ENCODE assay signal across 1 cellular context in the genomic region with DNA sequence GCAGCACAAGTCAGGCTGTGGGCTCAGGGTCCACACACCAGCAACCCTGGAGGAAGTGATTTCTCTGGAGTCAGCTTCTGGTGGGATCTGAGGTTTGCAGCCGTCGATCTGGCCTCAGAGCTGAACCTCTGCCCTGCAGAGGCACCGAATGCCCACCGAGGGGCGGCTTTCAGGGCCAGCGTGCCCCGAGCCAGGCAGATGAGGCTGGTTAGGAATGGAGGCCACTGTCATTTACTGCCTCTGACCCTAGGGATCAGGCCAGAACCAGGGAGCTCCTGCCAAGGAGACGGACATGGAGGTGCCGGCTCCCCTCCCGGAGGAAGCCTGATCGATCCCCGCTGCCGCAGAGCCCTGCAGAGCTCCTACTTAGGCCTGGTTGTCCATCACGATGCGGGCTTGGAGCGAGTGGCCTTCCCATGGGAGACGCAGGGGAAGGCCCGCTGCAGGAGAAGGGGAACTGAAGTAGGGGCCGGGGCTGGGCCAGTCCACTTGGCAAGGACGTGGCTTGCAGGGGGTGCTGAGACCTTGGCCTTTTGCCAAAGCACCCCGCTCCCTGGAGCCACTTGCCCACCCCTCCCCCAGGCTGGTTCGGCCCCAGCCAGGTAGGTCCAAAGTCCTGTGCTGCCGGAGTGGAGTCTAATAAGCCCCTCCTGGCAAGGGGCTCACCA.
TF ChIP-seq lines count a peak whose summit lies in the region.

No MANE protein-coding gene starts in this region.

TF ChIP-seq in HepG2, 621 proteins besides CTCF, POLR2A, EP300 and RAD21 (continued from another document):
- TF ChIP-seq, protein P1, sequence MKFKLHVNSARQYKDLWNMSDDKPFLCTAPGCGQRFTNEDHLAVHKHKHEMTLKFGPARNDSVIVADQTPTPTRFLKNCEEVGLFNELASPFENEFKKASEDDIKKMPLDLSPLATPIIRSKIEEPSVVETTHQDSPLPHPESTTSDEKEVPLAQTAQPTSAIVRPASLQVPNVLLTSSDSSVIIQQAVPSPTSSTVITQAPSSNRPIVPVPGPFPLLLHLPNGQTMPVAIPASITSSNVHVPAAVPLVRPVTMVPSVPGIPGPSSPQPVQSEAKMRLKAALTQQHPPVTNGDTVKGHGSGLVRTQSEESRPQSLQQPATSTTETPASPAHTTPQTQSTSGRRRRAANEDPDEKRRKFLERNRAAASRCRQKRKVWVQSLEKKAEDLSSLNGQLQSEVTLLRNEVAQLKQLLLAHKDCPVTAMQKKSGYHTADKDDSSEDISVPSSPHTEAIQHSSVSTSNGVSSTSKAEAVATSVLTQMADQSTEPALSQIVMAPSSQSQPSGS (CRISPR knock-in tag; IDR thresholded peaks at IDR 0.05): no peak
- TF ChIP-seq ZSCAN9 (CRISPR knock-in tag; IDR thresholded peaks at IDR 0.05; ENCODE audit: borderline replicate concordance) (no peak), ZBTB21 (CRISPR knock-in tag; IDR thresholded peaks at IDR 0.05) (no peak), SP140L (CRISPR knock-in tag; IDR thresholded peaks at IDR 0.05; ENCODE audit: borderline replicate concordance) (no peak), ZNF331 (CRISPR knock-in tag; IDR thresholded peaks at IDR 0.05) (no peak), HDAC2 (CRISPR knock-in tag; IDR thresholded peaks at IDR 0.05) (no peak), BORCS8-MEF2B (CRISPR knock-in tag; IDR thresholded peaks at IDR 0.05) (no peak), ELF4 (CRISPR knock-in tag; IDR thresholded peaks at IDR 0.05; ENCODE audit: borderline replicate concordance) (no peak), NCOA1 (CRISPR knock-in tag; IDR thresholded peaks at IDR 0.05) (no peak), YEATS4 (CRISPR knock-in tag; IDR thresholded peaks at IDR 0.05; ENCODE audit: borderline replicate concordance) (peak; percentile 32; the same call in 1 of the 2 replicates), ZNF282 (IDR thresholded peaks at IDR 0.05; ENCODE audit: partially characterized antibody) (no peak), ZBTB20 (CRISPR knock-in tag; IDR thresholded peaks at IDR 0.05; ENCODE audit: borderline replicate concordance, low read depth) (no peak), ZFYVE20 (CRISPR knock-in tag; IDR thresholded peaks at IDR 0.05; ENCODE audit: borderline replicate concordance, low read depth) (no peak), RAD51 (IDR thresholded peaks at IDR 0.05; ENCODE audit: borderline replicate concordance) (no peak), PHF8 (CRISPR knock-in tag; IDR thresholded peaks at IDR 0.05) (0 out of 2 replicates have a peak, but pooled peaks have one; percentile 17), ELF3 (CRISPR knock-in tag; IDR thresholded peaks at IDR 0.05) (no peak), HOXD1 (CRISPR knock-in tag; IDR thresholded peaks at IDR 0.05) (no peak), MED1 (CRISPR knock-in tag; IDR thresholded peaks at IDR 0.05) (no peak), RBAK (CRISPR knock-in tag; IDR thresholded peaks at IDR 0.05) (no peak), NPAS2 (CRISPR knock-in tag; IDR thresholded peaks at IDR 0.05; ENCODE audit: borderline replicate concordance) (no peak), ZNF546 (CRISPR knock-in tag; conservative IDR thresholded peaks at IDR 0.05) (0 out of 2 replicates have a peak, but pooled peaks have one; percentile 12), TBX3 (IDR thresholded peaks at IDR 0.05; ENCODE audit: borderline replicate concordance) (no peak), NFKBIZ (CRISPR knock-in tag; IDR thresholded peaks at IDR 0.05) (no peak), ATAD3A (CRISPR knock-in tag; IDR thresholded peaks at IDR 0.05) (no peak), CCDC6 (CRISPR knock-in tag; IDR thresholded peaks at IDR 0.05) (no peak)
- TF ChIP-seq, protein P2, sequence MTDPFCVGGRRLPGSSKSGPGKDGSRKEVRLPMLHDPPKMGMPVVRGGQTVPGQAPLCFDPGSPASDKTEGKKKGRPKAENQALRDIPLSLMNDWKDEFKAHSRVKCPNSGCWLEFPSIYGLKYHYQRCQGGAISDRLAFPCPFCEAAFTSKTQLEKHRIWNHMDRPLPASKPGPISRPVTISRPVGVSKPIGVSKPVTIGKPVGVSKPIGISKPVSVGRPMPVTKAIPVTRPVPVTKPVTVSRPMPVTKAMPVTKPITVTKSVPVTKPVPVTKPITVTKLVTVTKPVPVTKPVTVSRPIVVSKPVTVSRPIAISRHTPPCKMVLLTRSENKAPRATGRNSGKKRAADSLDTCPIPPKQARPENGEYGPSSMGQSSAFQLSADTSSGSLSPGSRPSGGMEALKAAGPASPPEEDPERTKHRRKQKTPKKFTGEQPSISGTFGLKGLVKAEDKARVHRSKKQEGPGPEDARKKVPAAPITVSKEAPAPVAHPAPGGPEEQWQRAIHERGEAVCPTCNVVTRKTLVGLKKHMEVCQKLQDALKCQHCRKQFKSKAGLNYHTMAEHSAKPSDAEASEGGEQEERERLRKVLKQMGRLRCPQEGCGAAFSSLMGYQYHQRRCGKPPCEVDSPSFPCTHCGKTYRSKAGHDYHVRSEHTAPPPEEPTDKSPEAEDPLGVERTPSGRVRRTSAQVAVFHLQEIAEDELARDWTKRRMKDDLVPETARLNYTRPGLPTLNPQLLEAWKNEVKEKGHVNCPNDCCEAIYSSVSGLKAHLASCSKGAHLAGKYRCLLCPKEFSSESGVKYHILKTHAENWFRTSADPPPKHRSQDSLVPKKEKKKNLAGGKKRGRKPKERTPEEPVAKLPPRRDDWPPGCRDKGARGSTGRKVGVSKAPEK (CRISPR knock-in tag; IDR thresholded peaks at IDR 0.05; ENCODE audit: borderline replicate concordance): no peak
- TF ChIP-seq, protein P3, sequence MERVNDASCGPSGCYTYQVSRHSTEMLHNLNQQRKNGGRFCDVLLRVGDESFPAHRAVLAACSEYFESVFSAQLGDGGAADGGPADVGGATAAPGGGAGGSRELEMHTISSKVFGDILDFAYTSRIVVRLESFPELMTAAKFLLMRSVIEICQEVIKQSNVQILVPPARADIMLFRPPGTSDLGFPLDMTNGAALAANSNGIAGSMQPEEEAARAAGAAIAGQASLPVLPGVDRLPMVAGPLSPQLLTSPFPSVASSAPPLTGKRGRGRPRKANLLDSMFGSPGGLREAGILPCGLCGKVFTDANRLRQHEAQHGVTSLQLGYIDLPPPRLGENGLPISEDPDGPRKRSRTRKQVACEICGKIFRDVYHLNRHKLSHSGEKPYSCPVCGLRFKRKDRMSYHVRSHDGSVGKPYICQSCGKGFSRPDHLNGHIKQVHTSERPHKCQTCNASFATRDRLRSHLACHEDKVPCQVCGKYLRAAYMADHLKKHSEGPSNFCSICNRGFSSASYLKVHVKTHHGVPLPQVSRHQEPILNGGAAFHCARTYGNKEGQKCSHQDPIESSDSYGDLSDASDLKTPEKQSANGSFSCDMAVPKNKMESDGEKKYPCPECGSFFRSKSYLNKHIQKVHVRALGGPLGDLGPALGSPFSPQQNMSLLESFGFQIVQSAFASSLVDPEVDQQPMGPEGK (CRISPR knock-in tag; IDR thresholded peaks at IDR 0.05): peak; percentile 30; the same call in 1 of the 2 replicates
- TF ChIP-seq, protein P4, sequence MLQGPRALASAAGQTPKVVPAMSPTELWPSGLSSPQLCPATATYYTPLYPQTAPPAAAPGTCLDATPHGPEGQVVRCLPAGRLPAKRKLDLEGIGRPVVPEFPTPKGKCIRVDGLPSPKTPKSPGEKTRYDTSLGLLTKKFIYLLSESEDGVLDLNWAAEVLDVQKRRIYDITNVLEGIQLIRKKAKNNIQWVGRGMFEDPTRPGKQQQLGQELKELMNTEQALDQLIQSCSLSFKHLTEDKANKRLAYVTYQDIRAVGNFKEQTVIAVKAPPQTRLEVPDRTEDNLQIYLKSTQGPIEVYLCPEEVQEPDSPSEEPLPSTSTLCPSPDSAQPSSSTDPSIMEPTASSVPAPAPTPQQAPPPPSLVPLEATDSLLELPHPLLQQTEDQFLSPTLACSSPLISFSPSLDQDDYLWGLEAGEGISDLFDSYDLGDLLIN (CRISPR knock-in tag; IDR thresholded peaks at IDR 0.05; ENCODE audit: borderline replicate concordance): no peak
- TF ChIP-seq, protein P5, sequence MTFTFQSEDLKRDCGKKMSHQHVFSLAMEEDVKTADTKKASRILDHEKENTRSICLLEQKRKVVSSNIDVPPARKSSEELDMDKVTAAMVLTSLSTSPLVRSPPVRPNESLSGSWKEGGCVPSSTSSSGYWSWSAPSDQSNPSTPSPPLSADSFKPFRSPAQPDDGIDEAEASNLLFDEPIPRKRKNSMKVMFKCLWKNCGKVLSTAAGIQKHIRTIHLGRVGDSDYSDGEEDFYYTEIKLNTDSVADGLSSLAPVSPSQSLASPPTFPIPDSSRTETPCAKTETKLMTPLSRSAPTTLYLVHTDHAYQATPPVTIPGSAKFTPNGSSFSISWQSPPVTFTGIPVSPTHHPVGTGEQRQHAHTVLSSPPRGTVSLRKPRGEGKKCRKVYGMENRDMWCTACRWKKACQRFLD (CRISPR knock-in tag; IDR thresholded peaks at IDR 0.05; ENCODE audit: borderline replicate concordance): no peak
- TF ChIP-seq, protein P6, sequence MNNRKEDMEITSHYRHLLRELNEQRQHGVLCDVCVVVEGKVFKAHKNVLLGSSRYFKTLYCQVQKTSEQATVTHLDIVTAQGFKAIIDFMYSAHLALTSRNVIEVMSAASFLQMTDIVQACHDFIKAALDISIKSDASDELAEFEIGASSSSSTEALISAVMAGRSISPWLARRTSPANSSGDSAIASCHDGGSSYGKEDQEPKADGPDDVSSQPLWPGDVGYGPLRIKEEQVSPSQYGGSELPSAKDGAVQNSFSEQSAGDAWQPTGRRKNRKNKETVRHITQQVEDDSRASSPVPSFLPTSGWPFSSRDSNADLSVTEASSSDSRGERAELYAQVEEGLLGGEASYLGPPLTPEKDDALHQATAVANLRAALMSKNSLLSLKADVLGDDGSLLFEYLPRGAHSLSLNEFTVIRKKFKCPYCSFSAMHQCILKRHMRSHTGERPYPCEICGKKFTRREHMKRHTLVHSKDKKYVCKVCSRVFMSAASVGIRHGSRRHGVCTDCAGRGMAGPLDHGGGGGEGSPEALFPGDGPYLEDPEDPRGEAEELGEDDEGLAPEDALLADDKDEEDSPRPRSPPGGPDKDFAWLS (CRISPR knock-in tag; IDR thresholded peaks at IDR 0.05; ENCODE audit: borderline replicate concordance): no peak
- TF ChIP-seq, protein P7, sequence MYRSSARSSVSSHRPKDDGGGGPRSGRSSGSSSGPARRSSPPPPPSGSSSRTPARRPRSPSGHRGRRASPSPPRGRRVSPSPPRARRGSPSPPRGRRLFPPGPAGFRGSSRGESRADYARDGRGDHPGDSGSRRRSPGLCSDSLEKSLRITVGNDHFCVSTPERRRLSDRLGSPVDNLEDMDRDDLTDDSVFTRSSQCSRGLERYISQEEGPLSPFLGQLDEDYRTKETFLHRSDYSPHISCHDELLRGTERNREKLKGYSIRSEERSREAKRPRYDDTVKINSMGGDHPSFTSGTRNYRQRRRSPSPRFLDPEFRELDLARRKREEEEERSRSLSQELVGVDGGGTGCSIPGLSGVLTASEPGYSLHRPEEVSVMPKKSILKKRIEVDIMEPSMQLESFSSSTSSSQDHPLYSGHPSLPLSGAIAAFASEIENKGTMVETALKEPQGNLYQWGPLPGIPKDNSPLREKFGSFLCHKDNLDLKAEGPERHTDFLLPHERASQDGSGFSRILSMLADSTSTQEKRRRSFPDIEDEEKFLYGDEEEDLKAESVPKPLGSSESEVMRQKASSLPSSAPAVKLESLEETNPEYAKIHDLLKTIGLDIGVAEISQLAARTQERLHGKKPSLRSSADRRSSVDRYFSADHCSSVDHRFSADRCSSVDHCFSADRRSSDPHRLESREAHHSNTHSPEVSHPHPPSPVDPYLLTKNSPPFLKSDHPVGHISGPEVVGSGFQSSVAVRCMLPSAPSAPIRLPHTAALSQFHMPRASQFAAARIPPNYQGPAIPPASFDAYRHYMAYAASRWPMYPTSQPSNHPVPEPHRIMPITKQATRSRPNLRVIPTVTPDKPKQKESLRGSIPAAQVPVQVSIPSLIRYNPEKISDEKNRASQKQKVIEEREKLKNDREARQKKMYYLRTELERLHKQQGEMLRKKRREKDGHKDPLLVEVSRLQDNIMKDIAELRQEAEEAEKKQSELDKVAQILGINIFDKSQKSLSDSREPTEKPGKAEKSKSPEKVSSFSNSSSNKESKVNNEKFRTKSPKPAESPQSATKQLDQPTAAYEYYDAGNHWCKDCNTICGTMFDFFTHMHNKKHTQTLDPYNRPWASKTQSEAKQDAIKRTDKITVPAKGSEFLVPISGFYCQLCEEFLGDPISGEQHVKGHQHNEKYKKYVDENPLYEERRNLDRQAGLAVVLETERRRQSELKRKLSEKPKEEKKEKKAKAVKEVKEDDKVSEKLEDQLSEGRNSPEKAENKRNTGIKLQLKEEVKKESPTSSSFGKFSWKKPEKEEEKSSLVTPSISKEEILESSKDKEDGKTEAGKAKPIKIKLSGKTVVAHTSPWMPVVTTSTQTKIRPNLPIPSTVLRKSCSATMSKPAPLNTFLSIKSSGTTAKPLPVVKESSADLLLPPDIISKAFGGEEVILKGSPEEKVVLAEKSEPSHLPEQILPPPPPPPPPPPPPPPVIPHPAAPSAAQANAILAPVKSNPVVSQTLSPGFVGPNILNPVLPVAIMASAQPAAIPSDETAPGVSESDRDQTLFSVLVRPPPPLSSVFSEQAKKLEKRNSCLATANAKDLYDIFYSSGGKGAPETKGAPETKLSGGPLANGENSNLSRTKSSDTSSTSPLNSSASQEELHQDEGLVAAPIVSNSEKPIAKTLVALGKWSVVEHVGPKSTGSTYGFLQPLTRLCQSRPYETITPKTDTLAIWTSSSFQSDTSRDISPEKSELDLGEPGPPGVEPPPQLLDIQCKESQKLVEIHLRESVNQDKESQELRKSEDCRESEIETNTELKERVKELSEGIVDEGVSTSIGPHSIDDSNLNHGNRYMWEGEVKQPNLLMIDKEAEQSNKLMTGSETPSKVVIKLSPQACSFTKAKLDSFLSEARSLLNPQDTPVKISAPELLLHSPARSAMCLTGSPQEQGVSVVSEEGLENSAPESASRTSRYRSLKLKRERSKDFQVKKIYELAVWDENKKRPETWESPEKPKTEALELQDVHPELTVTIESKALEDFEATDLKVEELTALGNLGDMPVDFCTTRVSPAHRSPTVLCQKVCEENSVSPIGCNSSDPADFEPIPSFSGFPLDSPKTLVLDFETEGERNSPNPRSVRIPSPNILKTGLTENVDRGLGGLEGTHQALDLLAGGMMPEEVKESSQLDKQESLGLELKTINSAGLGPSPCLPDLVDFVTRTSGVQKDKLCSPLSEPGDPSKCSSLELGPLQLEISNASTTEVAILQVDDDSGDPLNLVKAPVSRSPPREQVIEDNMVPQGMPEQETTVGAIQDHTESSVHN (CRISPR knock-in tag; IDR thresholded peaks at IDR 0.05): no peak
- TF ChIP-seq, protein P8, sequence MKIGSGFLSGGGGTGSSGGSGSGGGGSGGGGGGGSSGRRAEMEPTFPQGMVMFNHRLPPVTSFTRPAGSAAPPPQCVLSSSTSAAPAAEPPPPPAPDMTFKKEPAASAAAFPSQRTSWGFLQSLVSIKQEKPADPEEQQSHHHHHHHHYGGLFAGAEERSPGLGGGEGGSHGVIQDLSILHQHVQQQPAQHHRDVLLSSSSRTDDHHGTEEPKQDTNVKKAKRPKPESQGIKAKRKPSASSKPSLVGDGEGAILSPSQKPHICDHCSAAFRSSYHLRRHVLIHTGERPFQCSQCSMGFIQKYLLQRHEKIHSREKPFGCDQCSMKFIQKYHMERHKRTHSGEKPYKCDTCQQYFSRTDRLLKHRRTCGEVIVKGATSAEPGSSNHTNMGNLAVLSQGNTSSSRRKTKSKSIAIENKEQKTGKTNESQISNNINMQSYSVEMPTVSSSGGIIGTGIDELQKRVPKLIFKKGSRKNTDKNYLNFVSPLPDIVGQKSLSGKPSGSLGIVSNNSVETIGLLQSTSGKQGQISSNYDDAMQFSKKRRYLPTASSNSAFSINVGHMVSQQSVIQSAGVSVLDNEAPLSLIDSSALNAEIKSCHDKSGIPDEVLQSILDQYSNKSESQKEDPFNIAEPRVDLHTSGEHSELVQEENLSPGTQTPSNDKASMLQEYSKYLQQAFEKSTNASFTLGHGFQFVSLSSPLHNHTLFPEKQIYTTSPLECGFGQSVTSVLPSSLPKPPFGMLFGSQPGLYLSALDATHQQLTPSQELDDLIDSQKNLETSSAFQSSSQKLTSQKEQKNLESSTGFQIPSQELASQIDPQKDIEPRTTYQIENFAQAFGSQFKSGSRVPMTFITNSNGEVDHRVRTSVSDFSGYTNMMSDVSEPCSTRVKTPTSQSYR (CRISPR knock-in tag; IDR thresholded peaks at IDR 0.05; ENCODE audit: borderline replicate concordance): peak; percentile 82
